22 cellular contexts compared by ENCODE assay signal in genomic region chr3:58189691-58190090, GRCh38. TPM values are rescaled to one million over a fixed set of nuclear protein-coding genes. Genes with fewer than 3 reads are reported as not detected.
DNase-seq lines count a peak whose midpoint lies in the region; ATAC-seq and TF ChIP-seq lines count a peak whose summit lies in the region.
"Had no signal": no experiment of that assay in that cellular context is flagged by ENCODE, and none has a peak within 500 bp of the region (broad histone marks: within the 10 kb centered on the region; RNA-seq: fewer than 3 reads in every experiment).

No MANE protein-coding gene starts in this region.

- H3K27ac ChIP-seq in right cardiac atrium (ENCODE audit: low read length) (peak overlapping the region; percentile 20), brain microvascular endothelial cell (no peak overlapping the region)

- H3K27me3 Mint-ChIP-seq in dendritic cell treated with granulocyte-macrophage colony-stimulating factor and Interleukin-4, amounts not matched to agents 40 ng/mL and 50 ng/mL, for 4 days, result no peaks in the 10 kb centered on the region
- H3K27me3 Mint-ChIP-seq in neural crest cell (ENCODE audit: low read depth), result no peaks in the 10 kb centered on the region
- H3K27me3 Mint-ChIP-seq: B cell, IgD-negative memory B cell had no signal

- H3K9me3 ChIP-seq in right cardiac atrium (ENCODE audit: control insufficient read depth, low read length), result no peaks in the 10 kb centered on the region
- H3K9me3 ChIP-seq: A549, Peyer's patch had no signal

- H3K36me3 ChIP-seq in brain microvascular endothelial cell (replicated peaks), result no peaks in the 10 kb centered on the region
- H3K36me3 ChIP-seq: Peyer's patch had no signal

- peaks cover 45% of the 10 kb centered on the region for H3K4me1 Mint-ChIP-seq in dendritic cell treated with granulocyte-macrophage colony-stimulating factor and Interleukin-4, amounts not matched to agents 40 ng/mL and 50 ng/mL, for 4 days (ENCODE audit: low read depth)
- peaks cover 26% of the 10 kb centered on the region for H3K4me1 Mint-ChIP-seq in neural crest cell

- in situ Hi-C loops in GM13976 (cut with MboI; ENCODE audit: low sequenced_read_pairs, unreplicated experiment) (loop anchor here (5.0 to 10.0 kb wide), 3 partner anchors 33 to 345 kb away; partner anchors contain the start of gene ACOX2), brain microvascular endothelial cell (cut with HindIII; ENCODE audit: low pct_ligation_motif_present, low sequenced_read_pairs) (loop anchor here (10.0 kb wide), 1 partner anchor 95 kb away; no protein-coding TSS in a partner anchor)

- no peak overlapping the region for H3K4me3 ChIP-seq in right cardiac atrium (ENCODE audit: low read length)
- no peak overlapping the region for H3K4me3 ChIP-seq in brain microvascular endothelial cell (ENCODE audit: low read depth, low read length)
- H3K4me3 ChIP-seq: A549, Peyer's patch had no signal

- H3K9me3 Mint-ChIP-seq in dendritic cell treated with granulocyte-macrophage colony-stimulating factor and Interleukin-4, amounts not matched to agents 40 ng/mL and 50 ng/mL, for 4 days, result no peaks in the 10 kb centered on the region
- no peaks in the 10 kb centered on the region for H3K9me3 Mint-ChIP-seq in neural crest cell

- H3K27me3 ChIP-seq in right cardiac atrium (ENCODE audit: control insufficient read depth, insufficient read depth) (no peaks in the 10 kb centered on the region), brain microvascular endothelial cell (replicated peaks) (no peaks in the 10 kb centered on the region)
- H3K27me3 ChIP-seq: Peyer's patch had no signal

- intact Hi-C loops in right cardiac atrium (cut with DNase I), result loop anchor here in 2 of 4 donors (5.0 to 10.0 kb wide), 3 partner anchors 108 to 225 kb away; no protein-coding TSS in a partner anchor
- intact Hi-C loops in Right ventricle myocardium inferior (cut with DNase I), result loop anchor here (2.0 kb wide), 1 partner anchor 27 kb away; no protein-coding TSS in a partner anchor
- intact Hi-C loops in dendritic cell treated with granulocyte-macrophage colony-stimulating factor and Interleukin-4, amounts not matched to agents 40 ng/mL and 50 ng/mL, for 4 days (cut with micrococcal nuclease), result loop anchor here (5.0 kb wide), 1 partner anchor 48 kb away; the partner anchor contains the start of gene ABHD6

- DNase-seq in right cardiac atrium (no peak), Right ventricle myocardium inferior (ENCODE audit: missing footprints) (no peak), neural crest cell (ENCODE audit: low read depth, low spot score) (no peak), GM13976 (ENCODE audit: low spot score) (no peak), brain microvascular endothelial cell (no peak)
- no peak for DNase-seq in activated naive CD4-positive, alpha-beta T cell treated with anti-CD3 and anti-CD28 coated beads, Interleukin-2, amount 50 U/mL, for 16 hours
- DNase-seq: Karpas-422, NCI-H1417, NCI-H1694 treated with DMSO at 0.1 percent for 48 hours, NCI-H2081 treated with DMSO at 0.1 percent for 48 hours, NCI-H2171 treated with DMSO at 0.1 percent for 48 hours, NCI-H524 treated with DMSO at 0.1 percent for 48 hours, NCI-H82, Peyer's patch had no signal

- ATAC-seq in right cardiac atrium (no peak), Right ventricle myocardium inferior (no peak)

- H3K4me3 Mint-ChIP-seq in dendritic cell treated with granulocyte-macrophage colony-stimulating factor and Interleukin-4, amounts not matched to agents 40 ng/mL and 50 ng/mL, for 4 days, result no peak overlapping the region
- no peak overlapping the region for H3K4me3 Mint-ChIP-seq in neural crest cell
- H3K4me3 Mint-ChIP-seq: B cell, CD14-positive monocyte, IgD-negative memory B cell had no signal

- WGBS in right cardiac atrium, result 78% methylated on average over 5 of the region's 5 CpGs

- H3K36me3 Mint-ChIP-seq in dendritic cell treated with granulocyte-macrophage colony-stimulating factor and Interleukin-4, amounts not matched to agents 40 ng/mL and 50 ng/mL, for 4 days (ENCODE audit: low read depth), result peaks cover 26% of the 10 kb centered on the region
- H3K36me3 Mint-ChIP-seq in neural crest cell (ENCODE audit: low read depth), result no peaks in the 10 kb centered on the region
- H3K36me3 Mint-ChIP-seq: CD14-positive monocyte, IgD-negative memory B cell had no signal

- H3K27ac Mint-ChIP-seq in dendritic cell treated with granulocyte-macrophage colony-stimulating factor and Interleukin-4, amounts not matched to agents 40 ng/mL and 50 ng/mL, for 4 days, result peak overlapping the region; percentile 25
- H3K27ac Mint-ChIP-seq in neural crest cell (ENCODE audit: unreplicated experiment), result peak overlapping the region; percentile 12
- H3K27ac Mint-ChIP-seq: CD14-positive monocyte had no signal

- TF ChIP-seq CTCF in neural crest cell (conservative IDR thresholded peaks at IDR 0.05) (no peak), GM13976 (IDR thresholded peaks at IDR 0.05; ENCODE audit: borderline replicate concordance, control extremely low read depth, extremely low read depth, insufficient read depth, missing control alignments) (no peak), brain microvascular endothelial cell (IDR thresholded peaks at IDR 0.05; ENCODE audit: low read depth, low read length, missing control alignments) (no peak)

- peaks cover 8% of the 10 kb centered on the region for H3K4me1 ChIP-seq in right cardiac atrium (ENCODE audit: control insufficient read depth, insufficient read depth, low read length)
- H3K4me1 ChIP-seq: Peyer's patch had no signal

RNA-seq across cellular contexts. Expression of gene DNASE1L3, which starts 21.1 kb away (rescaled TPM):
- total RNA-seq in right cardiac atrium (10 to 100 TPM in 1 of 4 donors, 1 to 10 TPM in 3; 4.0 to 14.7 (median 6.3) TPM), Right ventricle myocardium inferior (2.1 TPM), neural crest cell (not detected in 2 replicates)
- polyA plus RNA-seq in right cardiac atrium, result 15.6 TPM
- total RNA-seq: Daoy, H4, MCF 10A had no signal
- polyA plus RNA-seq: CD14-positive monocyte had no signal

RNA-seq across cellular contexts. Expression of gene ABHD6, which starts 47.9 kb away (rescaled TPM):
- total RNA-seq in right cardiac atrium (10 to 100 TPM in 3 of 4 donors, 1 to 10 TPM in 1; 6.1 to 13.4 (median 10.8) TPM), Right ventricle myocardium inferior (10.5 TPM), neural crest cell (5.5 and 7.3 TPM in 2 replicates)
- polyA plus RNA-seq in right cardiac atrium, result 8.3 TPM
